Comparison of ENCODE assay signal across 30 cellular contexts in the genomic region with DNA sequence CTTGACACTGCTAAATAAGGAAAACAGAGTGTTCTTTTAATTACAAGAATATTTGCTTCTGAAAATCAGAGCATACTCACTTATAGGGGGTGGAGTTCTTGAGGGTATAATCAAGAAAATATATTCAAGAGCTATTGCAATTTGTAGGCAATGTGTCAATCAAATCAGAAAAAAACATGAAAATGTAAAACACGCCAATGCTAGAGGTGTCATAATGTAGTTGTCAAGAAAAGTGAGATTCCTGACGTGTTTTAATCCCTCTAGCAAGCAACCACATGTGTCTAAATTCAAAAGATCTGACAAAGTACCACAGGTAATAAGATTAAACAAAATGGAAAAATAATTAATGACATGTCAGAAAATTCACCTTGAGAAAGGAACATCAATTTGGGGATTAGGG.
"Had no signal": no experiment of that assay in that cellular context is flagged by ENCODE, and none has a peak within 500 bp of the region (broad histone marks: within the 10 kb centered on the region; RNA-seq: fewer than 3 reads in every experiment).

No MANE protein-coding gene starts in this region.

- DNase-seq: activated effector memory CD4-positive, alpha-beta T cell treated with anti-CD3 and anti-CD28 coated beads, Interleukin-2, amount 50 U/mL, for 16 hours; activated gamma-delta T cell; activated gamma-delta T cell treated with Interleukin-2 at 50 U/mL for 16 hours; activated naive CD4-positive, alpha-beta T cell; activated naive CD4-positive, alpha-beta T cell treated with anti-CD3 and anti-CD28 coated beads for 36 hours; activated naive CD4-positive, alpha-beta T cell treated with anti-CD3 and anti-CD28 coated beads, Interleukin-2, amount 10 ng/mL, durations not matched to agents 7 days and 5 days; activated naive CD4-positive, alpha-beta T cell treated with anti-CD3 and anti-CD28 coated beads, Interleukin-2, amount 50 U/mL, for 16 hours; activated naive CD4-positive, alpha-beta T cell treated with Interleukin-2 at 50 U/mL for 16 hours; activated naive CD8-positive, alpha-beta T cell treated with anti-CD3 and anti-CD28 coated beads for 36 hours; activated naive CD8-positive, alpha-beta T cell treated with anti-CD3 and anti-CD28 coated beads, Interleukin-2, amount 10 ng/mL, durations not matched to agents 7 days and 5 days; activated naive CD8-positive, alpha-beta T cell treated with anti-CD3 and anti-CD28 coated beads, Interleukin-2, amount 50 U/mL, for 24 hours; activated T-cell treated with anti-CD3 and anti-CD28 coated beads for 4 hours; activated T-cell treated with anti-CD3 and anti-CD28 coated beads, Interleukin-2, amount 50 U/mL, for 1 hour; activated T-cell treated with anti-CD3 and anti-CD28 coated beads, Interleukin-2, amount 50 U/mL, for 24 hours; activated T-cell treated with anti-CD3 and anti-CD28 coated beads, Interleukin-2, amount 50 U/mL, for 4 hours; activated T-cell treated with anti-CD3 and anti-CD28 coated beads, Interleukin-2, amount 50 U/mL, for 48 hours; activated T-cell treated with anti-CD3 and anti-CD28 coated beads, Interleukin-2, amount 50 U/mL, for 72 hours; adrenal gland; amniotic stem cell; amygdala; anterior cingulate cortex; aorta; body of pancreas; brain microvascular endothelial cell; caudate nucleus; central memory CD4-positive, alpha-beta T cell; cerebellar nuclear complex had no signal

- H3K36me3 ChIP-seq: adrenal gland, ascending aorta, brain microvascular endothelial cell, breast epithelium, cardiac muscle cell had no signal

- H3K27ac ChIP-seq: adrenal gland, ascending aorta, body of pancreas, brain microvascular endothelial cell, breast epithelium, cardiac muscle cell had no signal

- H3K4me3 ChIP-seq: adrenal gland, ascending aorta, body of pancreas, breast epithelium, cardiac muscle cell had no signal

- H3K9me3 ChIP-seq: ascending aorta, body of pancreas, breast epithelium had no signal

- H3K27me3 ChIP-seq: adrenal gland, ascending aorta, body of pancreas, brain microvascular endothelial cell, breast epithelium, cardiac muscle cell had no signal
